ENCODE assay signal across 1 cellular context in the genomic region with DNA sequence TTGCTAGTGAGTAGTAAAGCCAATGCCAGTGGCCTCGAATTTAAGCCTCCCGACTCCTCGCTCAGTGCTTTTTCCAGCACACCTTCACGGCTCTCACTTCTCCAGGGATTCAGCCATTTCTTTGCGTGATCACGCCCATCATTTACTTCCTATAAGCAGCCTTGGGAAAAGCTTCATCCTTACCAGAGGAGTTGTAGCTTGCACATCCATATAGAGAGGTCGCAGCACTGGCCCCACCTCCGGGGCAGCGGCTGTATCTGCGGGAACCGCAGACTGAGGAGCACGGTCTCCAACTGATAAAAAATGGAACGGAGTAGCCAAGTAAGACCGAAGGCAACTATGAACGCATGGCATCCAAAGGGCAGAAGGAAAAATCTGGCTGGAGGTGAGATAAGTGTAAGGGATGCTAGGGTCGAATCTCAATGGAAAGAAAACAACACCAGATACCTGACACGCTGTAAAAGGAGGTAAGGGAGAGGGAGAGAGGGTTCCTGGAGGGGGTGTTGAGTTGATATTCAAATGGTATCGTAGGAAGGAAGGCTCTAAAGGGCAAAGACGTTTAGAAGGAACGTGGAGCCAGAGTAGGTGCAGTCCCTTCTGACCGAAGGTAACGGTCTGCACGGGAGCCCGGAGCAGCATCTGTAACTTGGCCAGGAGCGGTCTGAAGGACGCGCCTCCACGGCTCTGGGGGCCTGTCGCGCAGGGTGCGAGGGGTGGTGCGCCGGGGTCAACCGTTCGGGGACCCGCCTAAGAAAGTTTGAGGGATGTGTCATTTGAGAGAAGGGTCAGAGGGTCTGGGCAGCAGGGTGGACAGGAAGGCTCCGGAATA.
TF ChIP-seq lines count a peak whose summit lies in the region.

No MANE protein-coding gene starts in this region.

TF ChIP-seq in K562, 482 proteins besides CTCF, POLR2A, EP300 and RAD21 (continued from another document):
- TF ChIP-seq, protein P1, sequence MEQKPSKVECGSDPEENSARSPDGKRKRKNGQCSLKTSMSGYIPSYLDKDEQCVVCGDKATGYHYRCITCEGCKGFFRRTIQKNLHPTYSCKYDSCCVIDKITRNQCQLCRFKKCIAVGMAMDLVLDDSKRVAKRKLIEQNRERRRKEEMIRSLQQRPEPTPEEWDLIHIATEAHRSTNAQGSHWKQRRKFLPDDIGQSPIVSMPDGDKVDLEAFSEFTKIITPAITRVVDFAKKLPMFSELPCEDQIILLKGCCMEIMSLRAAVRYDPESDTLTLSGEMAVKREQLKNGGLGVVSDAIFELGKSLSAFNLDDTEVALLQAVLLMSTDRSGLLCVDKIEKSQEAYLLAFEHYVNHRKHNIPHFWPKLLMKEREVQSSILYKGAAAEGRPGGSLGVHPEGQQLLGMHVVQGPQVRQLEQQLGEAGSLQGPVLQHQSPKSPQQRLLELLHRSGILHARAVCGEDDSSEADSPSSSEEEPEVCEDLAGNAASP (IDR thresholded peaks at IDR 0.05): no peak
- TF ChIP-seq SPI1 (IDR thresholded peaks at IDR 0.05; ENCODE audit: borderline replicate concordance, low read depth, low read length) (no peak), FOSL1 (tag; conservative IDR thresholded peaks at IDR 0.05) (no peak), KLF13 (tag; IDR thresholded peaks at IDR 0.05; ENCODE audit: borderline replicate concordance, low read depth) (no peak), ZBTB17 (CRISPR knock-in tag; IDR thresholded peaks at IDR 0.05) (no peak), HNRNPUL1 (IDR thresholded peaks at IDR 0.05; ENCODE audit: low read length) (no peak), ZNF24 (IDR thresholded peaks at IDR 0.05) (no peak), PBX2 (CRISPR knock-in tag; IDR thresholded peaks at IDR 0.05; ENCODE audit: low read depth) (no peak), PBX2 (tag; conservative IDR thresholded peaks at IDR 0.05; ENCODE audit: low read depth) (no peak), PPARD (CRISPR knock-in tag; IDR thresholded peaks at IDR 0.05) (no peak), BHLHE40 (IDR thresholded peaks at IDR 0.05; ENCODE audit: low read length) (no peak), PHB2 (IDR thresholded peaks at IDR 0.05; ENCODE audit: low read depth) (no peak), ZNF57 (CRISPR knock-in tag; IDR thresholded peaks at IDR 0.05) (no peak), ZNF668 (CRISPR knock-in tag; IDR thresholded peaks at IDR 0.05) (no peak), MTA2 (IDR thresholded peaks at IDR 0.05; ENCODE audit: low read depth) (no peak), ZEB2 (IDR thresholded peaks at IDR 0.05) (no peak), POLR3A (IDR thresholded peaks at IDR 0.05; ENCODE audit: borderline replicate concordance, extremely low read depth, insufficient read depth, insufficient read length) (no peak), ARID1B (IDR thresholded peaks at IDR 0.05) (no peak), SRSF1 (IDR thresholded peaks at IDR 0.05; ENCODE audit: low read depth, low read length) (no peak), MCM5 (IDR thresholded peaks at IDR 0.05; ENCODE audit: low read depth) (no peak), ZNF766 (CRISPR knock-in tag; conservative IDR thresholded peaks at IDR 0.05) (no peak), SIN3A (IDR thresholded peaks at IDR 0.05; ENCODE audit: borderline replicate concordance in 2 of 2, control insufficient read depth in 1 of 2, low read depth in 2 of 2, low read length in 2 of 2) (no peak), TOE1 (IDR thresholded peaks at IDR 0.05; ENCODE audit: borderline replicate concordance) (no peak), TOE1 (CRISPR knock-in tag; IDR thresholded peaks at IDR 0.05; ENCODE audit: borderline replicate concordance, low read depth) (no peak), RBM22 (IDR thresholded peaks at IDR 0.05; ENCODE audit: low read depth, low read length, poor library complexity, severe bottlenecking) (no peak), KDM4B (IDR thresholded peaks at IDR 0.05; ENCODE audit: borderline replicate concordance in 2 of 2, low read depth in 1 of 2) (no peak), ZNF41 (CRISPR knock-in tag; conservative IDR thresholded peaks at IDR 0.05) (no peak), FOXK1 (CRISPR knock-in tag; IDR thresholded peaks at IDR 0.05; ENCODE audit: borderline replicate concordance) (peak; percentile 41; the same call in 1 of the 2 replicates), UBTF (IDR thresholded peaks at IDR 0.05; ENCODE audit: borderline replicate concordance in 1 of 2, low read depth in 2 of 2, low read length in 2 of 2) (0 out of 4 replicates have a peak, but pooled peaks of 1 of the 2 experiments have one; percentile 38), TEAD2 (tag; IDR thresholded peaks at IDR 0.05) (no peak)
- TF ChIP-seq, protein P2, sequence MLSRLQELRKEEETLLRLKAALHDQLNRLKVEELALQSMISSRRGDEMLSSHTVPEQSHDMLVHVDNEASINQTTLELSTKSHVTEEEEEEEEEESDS (CRISPR knock-in tag; IDR thresholded peaks at IDR 0.05): no peak
- TF ChIP-seq, protein P3, sequence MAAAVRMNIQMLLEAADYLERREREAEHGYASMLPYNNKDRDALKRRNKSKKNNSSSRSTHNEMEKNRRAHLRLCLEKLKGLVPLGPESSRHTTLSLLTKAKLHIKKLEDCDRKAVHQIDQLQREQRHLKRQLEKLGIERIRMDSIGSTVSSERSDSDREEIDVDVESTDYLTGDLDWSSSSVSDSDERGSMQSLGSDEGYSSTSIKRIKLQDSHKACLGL (CRISPR knock-in tag; IDR thresholded peaks at IDR 0.05; ENCODE audit: borderline replicate concordance, poor library complexity, severe bottlenecking): no peak
- TF ChIP-seq, protein P4, sequence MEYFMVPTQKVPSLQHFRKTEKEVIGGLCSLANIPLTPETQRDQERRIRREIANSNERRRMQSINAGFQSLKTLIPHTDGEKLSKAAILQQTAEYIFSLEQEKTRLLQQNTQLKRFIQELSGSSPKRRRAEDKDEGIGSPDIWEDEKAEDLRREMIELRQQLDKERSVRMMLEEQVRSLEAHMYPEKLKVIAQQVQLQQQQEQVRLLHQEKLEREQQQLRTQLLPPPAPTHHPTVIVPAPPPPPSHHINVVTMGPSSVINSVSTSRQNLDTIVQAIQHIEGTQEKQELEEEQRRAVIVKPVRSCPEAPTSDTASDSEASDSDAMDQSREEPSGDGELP (CRISPR knock-in tag; IDR thresholded peaks at IDR 0.05; ENCODE audit: borderline replicate concordance): no peak; the same call in 1 of the 2 replicates
- TF ChIP-seq, protein P5, sequence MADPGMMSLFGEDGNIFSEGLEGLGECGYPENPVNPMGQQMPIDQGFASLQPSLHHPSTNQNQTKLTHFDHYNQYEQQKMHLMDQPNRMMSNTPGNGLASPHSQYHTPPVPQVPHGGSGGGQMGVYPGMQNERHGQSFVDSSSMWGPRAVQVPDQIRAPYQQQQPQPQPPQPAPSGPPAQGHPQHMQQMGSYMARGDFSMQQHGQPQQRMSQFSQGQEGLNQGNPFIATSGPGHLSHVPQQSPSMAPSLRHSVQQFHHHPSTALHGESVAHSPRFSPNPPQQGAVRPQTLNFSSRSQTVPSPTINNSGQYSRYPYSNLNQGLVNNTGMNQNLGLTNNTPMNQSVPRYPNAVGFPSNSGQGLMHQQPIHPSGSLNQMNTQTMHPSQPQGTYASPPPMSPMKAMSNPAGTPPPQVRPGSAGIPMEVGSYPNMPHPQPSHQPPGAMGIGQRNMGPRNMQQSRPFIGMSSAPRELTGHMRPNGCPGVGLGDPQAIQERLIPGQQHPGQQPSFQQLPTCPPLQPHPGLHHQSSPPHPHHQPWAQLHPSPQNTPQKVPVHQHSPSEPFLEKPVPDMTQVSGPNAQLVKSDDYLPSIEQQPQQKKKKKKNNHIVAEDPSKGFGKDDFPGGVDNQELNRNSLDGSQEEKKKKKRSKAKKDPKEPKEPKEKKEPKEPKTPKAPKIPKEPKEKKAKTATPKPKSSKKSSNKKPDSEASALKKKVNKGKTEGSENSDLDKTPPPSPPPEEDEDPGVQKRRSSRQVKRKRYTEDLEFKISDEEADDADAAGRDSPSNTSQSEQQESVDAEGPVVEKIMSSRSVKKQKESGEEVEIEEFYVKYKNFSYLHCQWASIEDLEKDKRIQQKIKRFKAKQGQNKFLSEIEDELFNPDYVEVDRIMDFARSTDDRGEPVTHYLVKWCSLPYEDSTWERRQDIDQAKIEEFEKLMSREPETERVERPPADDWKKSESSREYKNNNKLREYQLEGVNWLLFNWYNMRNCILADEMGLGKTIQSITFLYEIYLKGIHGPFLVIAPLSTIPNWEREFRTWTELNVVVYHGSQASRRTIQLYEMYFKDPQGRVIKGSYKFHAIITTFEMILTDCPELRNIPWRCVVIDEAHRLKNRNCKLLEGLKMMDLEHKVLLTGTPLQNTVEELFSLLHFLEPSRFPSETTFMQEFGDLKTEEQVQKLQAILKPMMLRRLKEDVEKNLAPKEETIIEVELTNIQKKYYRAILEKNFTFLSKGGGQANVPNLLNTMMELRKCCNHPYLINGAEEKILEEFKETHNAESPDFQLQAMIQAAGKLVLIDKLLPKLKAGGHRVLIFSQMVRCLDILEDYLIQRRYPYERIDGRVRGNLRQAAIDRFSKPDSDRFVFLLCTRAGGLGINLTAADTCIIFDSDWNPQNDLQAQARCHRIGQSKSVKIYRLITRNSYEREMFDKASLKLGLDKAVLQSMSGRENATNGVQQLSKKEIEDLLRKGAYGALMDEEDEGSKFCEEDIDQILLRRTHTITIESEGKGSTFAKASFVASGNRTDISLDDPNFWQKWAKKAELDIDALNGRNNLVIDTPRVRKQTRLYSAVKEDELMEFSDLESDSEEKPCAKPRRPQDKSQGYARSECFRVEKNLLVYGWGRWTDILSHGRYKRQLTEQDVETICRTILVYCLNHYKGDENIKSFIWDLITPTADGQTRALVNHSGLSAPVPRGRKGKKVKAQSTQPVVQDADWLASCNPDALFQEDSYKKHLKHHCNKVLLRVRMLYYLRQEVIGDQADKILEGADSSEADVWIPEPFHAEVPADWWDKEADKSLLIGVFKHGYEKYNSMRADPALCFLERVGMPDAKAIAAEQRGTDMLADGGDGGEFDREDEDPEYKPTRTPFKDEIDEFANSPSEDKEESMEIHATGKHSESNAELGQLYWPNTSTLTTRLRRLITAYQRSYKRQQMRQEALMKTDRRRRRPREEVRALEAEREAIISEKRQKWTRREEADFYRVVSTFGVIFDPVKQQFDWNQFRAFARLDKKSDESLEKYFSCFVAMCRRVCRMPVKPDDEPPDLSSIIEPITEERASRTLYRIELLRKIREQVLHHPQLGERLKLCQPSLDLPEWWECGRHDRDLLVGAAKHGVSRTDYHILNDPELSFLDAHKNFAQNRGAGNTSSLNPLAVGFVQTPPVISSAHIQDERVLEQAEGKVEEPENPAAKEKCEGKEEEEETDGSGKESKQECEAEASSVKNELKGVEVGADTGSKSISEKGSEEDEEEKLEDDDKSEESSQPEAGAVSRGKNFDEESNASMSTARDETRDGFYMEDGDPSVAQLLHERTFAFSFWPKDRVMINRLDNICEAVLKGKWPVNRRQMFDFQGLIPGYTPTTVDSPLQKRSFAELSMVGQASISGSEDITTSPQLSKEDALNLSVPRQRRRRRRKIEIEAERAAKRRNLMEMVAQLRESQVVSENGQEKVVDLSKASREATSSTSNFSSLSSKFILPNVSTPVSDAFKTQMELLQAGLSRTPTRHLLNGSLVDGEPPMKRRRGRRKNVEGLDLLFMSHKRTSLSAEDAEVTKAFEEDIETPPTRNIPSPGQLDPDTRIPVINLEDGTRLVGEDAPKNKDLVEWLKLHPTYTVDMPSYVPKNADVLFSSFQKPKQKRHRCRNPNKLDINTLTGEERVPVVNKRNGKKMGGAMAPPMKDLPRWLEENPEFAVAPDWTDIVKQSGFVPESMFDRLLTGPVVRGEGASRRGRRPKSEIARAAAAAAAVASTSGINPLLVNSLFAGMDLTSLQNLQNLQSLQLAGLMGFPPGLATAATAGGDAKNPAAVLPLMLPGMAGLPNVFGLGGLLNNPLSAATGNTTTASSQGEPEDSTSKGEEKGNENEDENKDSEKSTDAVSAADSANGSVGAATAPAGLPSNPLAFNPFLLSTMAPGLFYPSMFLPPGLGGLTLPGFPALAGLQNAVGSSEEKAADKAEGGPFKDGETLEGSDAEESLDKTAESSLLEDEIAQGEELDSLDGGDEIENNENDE (IDR thresholded peaks at IDR 0.05; ENCODE audit: low read depth, low read length): no peak
- TF ChIP-seq, protein P6, sequence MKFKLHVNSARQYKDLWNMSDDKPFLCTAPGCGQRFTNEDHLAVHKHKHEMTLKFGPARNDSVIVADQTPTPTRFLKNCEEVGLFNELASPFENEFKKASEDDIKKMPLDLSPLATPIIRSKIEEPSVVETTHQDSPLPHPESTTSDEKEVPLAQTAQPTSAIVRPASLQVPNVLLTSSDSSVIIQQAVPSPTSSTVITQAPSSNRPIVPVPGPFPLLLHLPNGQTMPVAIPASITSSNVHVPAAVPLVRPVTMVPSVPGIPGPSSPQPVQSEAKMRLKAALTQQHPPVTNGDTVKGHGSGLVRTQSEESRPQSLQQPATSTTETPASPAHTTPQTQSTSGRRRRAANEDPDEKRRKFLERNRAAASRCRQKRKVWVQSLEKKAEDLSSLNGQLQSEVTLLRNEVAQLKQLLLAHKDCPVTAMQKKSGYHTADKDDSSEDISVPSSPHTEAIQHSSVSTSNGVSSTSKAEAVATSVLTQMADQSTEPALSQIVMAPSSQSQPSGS (CRISPR knock-in tag; IDR thresholded peaks at IDR 0.05): no peak
